21 cellular contexts compared by ENCODE assay signal in genomic region chr19:38606131-38606530, GRCh38.
"Had no signal": no experiment of that assay in that cellular context is flagged by ENCODE, and none has a peak within 500 bp of the region (broad histone marks: within the 10 kb centered on the region; RNA-seq: fewer than 3 reads in every experiment).

No MANE protein-coding gene starts in this region.

- H3K4me3 ChIP-seq: right atrium auricular region, sigmoid colon, skin epidermis, stomach had no signal

- FAIRE-seq: colon, islet of Langerhans had no signal

- H3K4me3 Mint-ChIP-seq: dendritic cell treated with granulocyte-macrophage colony-stimulating factor and Interleukin-4, amounts not matched to agents 40 ng/mL and 50 ng/mL, for 4 days; naive thymus-derived CD4-positive, alpha-beta T cell; nephron progenitor cell had no signal

- H3K36me3 ChIP-seq: right atrium auricular region, sigmoid colon had no signal

- H3K9me3 ChIP-seq: right atrium auricular region, sigmoid colon, stomach had no signal

- H3K27me3 Mint-ChIP-seq: dendritic cell treated with granulocyte-macrophage colony-stimulating factor and Interleukin-4, amounts not matched to agents 40 ng/mL and 50 ng/mL, for 4 days; naive thymus-derived CD4-positive, alpha-beta T cell had no signal

- H3K4me1 ChIP-seq: foreskin keratinocyte, right atrium auricular region, sigmoid colon, stomach had no signal

- H3K27ac ChIP-seq: foreskin keratinocyte, right atrium auricular region, sigmoid colon, skin epidermis, stomach had no signal

- ATAC-seq: foreskin keratinocyte; naive thymus-derived CD4-positive, alpha-beta T cell had no signal

- DNase-seq: erythroblast; foreskin keratinocyte; head of caudate nucleus; hypothalamus; kidney glomerular epithelial cell; mammary epithelial cell; naive thymus-derived CD4-positive, alpha-beta T cell; nephron progenitor cell; posterior cingulate gyrus; sigmoid colon; stimulated activated CD4-positive, alpha-beta T cell treated with anti-CD3 and anti-CD28 coated beads, Interleukin-2, amount 100 ng/mL, for 24 hours; stimulated activated CD4-positive, alpha-beta T cell treated with anti-CD3 and anti-CD28 coated beads, Interleukin-4, amount 100 ng/mL, for 4 hours; stimulated activated naive CD4-positive, alpha-beta T cell; stomach; substantia nigra; trophoblast cell had no signal

- H3K27ac Mint-ChIP-seq: dendritic cell treated with granulocyte-macrophage colony-stimulating factor and Interleukin-4, amounts not matched to agents 40 ng/mL and 50 ng/mL, for 4 days; naive thymus-derived CD4-positive, alpha-beta T cell; nephron progenitor cell had no signal

- H3K27me3 ChIP-seq: foreskin keratinocyte, right atrium auricular region, stomach had no signal

- H3K9me3 Mint-ChIP-seq: dendritic cell treated with granulocyte-macrophage colony-stimulating factor and Interleukin-4, amounts not matched to agents 40 ng/mL and 50 ng/mL, for 4 days; naive thymus-derived CD4-positive, alpha-beta T cell; nephron progenitor cell had no signal

- H3K4me1 Mint-ChIP-seq: nephron progenitor cell had no signal
